ENCODE assay signal across 9 cellular contexts in genomic region chr1:58813361-58813760, GRCh38. TPM values are rescaled to one million over a fixed set of nuclear protein-coding genes. Genes with fewer than 3 reads are reported as not detected.
DNase-seq lines count a peak whose midpoint lies in the region; ATAC-seq lines count a peak whose summit lies in the region.
"Had no signal": no experiment of that assay in that cellular context is flagged by ENCODE, and none has a peak within 500 bp of the region (broad histone marks: within the 10 kb centered on the region; RNA-seq: fewer than 3 reads in every experiment).

No MANE protein-coding gene starts in this region.

- intact Hi-C loops in right cardiac atrium (cut with DNase I), result loop anchor here in 2 of 4 donors (5.0 to 10.0 kb wide), 3 partner anchors 71 to 171 kb away; no protein-coding TSS in a partner anchor
- intact Hi-C loops in Right ventricle myocardium superior (cut with DNase I), result no loop called here
- intact Hi-C loops in aorta (cut with DNase I), result loop anchor here in 1 of 2 donors (10.0 kb wide), 1 partner anchor 91 kb away; no protein-coding TSS in a partner anchor

- no peaks in the 10 kb centered on the region for H3K36me3 Mint-ChIP-seq in activated naive CD8-positive, alpha-beta T cell treated with anti-CD3 and anti-CD28 coated beads, Interleukin-2, amount 50 U/mL, for 24 hours (ENCODE audit: low read depth)
- H3K36me3 Mint-ChIP-seq in naive thymus-derived CD8-positive, alpha-beta T cell, result no peaks in the 10 kb centered on the region

- H3K9me3 ChIP-seq in right cardiac atrium (ENCODE audit: control insufficient read depth, low read length) (no peaks in the 10 kb centered on the region), aorta (ENCODE audit: control insufficient read depth, low read length) (no peaks in the 10 kb centered on the region)

- no peaks in the 10 kb centered on the region for H3K27me3 Mint-ChIP-seq in activated naive CD8-positive, alpha-beta T cell treated with anti-CD3 and anti-CD28 coated beads, Interleukin-2, amount 50 U/mL, for 24 hours
- no peaks in the 10 kb centered on the region for H3K27me3 Mint-ChIP-seq in naive thymus-derived CD8-positive, alpha-beta T cell

- peaks cover 51% of the 10 kb centered on the region for H3K4me1 Mint-ChIP-seq in activated naive CD8-positive, alpha-beta T cell treated with anti-CD3 and anti-CD28 coated beads, Interleukin-2, amount 50 U/mL, for 24 hours
- H3K4me1 Mint-ChIP-seq in naive thymus-derived CD8-positive, alpha-beta T cell, result peaks cover 22 to 65% (median 48%) of the 10 kb centered on the region in 4 donors

- H3K27me3 ChIP-seq in right cardiac atrium (ENCODE audit: control insufficient read depth, insufficient read depth) (no peaks in the 10 kb centered on the region), aorta (ENCODE audit: control insufficient read depth in 1 of 2, insufficient read depth in 2 of 2, low read length in 1 of 2) (no peaks in the 10 kb centered on the region)

- WGBS in right cardiac atrium, result 92% methylated on average over 1 of the region's 1 CpG
- 97 to 100% methylated on average over 1 of the region's 1 CpG for WGBS in aorta, 2 donors

- no peaks in the 10 kb centered on the region for H3K36me3 ChIP-seq in aorta (ENCODE audit: control insufficient read depth in 1 of 2, insufficient read depth in 2 of 2, low read length in 1 of 2)

- H3K4me3 Mint-ChIP-seq in activated naive CD8-positive, alpha-beta T cell treated with anti-CD3 and anti-CD28 coated beads, Interleukin-2, amount 50 U/mL, for 24 hours, result peak overlapping the region; percentile 20
- peak overlapping the region in 8 of 10 donors; percentile 14 to 85 (median 48) for H3K4me3 Mint-ChIP-seq in naive thymus-derived CD8-positive, alpha-beta T cell

- H3K4me1 ChIP-seq in right cardiac atrium (ENCODE audit: control insufficient read depth, insufficient read depth, low read length) (peaks cover 4% of the 10 kb centered on the region), aorta (ENCODE audit: control insufficient read depth in 1 of 2, insufficient read depth in 2 of 2, low read length in 2 of 2) (no peaks in the 10 kb centered on the region)

- H3K4me3 ChIP-seq in right cardiac atrium (ENCODE audit: low read length) (no peak overlapping the region), aorta (ENCODE audit: low read length in 2 of 2) (no peak overlapping the region)

- no peak for DNase-seq in right cardiac atrium
- DNase-seq in Right ventricle myocardium superior, result no peak
- no peak for DNase-seq in activated naive CD8-positive, alpha-beta T cell treated with anti-CD3 and anti-CD28 coated beads, Interleukin-2, amount 50 U/mL, for 24 hours
- DNase-seq in naive thymus-derived CD8-positive, alpha-beta T cell, result no peak
- no peak for DNase-seq in aorta
- DNase-seq in SHP77 treated with DMSO at 0.1 percent for 48 hours (lab: John Stamatoyannopoulos, UW), result no peak
- no peak for DNase-seq in EL
- DNase-seq in ACHN, result no peak
- DNase-seq: C1 segment of cervical spinal cord had no signal

- in situ Hi-C loops in ACHN (cut with HindIII; ENCODE audit: low pct_ligation_motif_present, low pct_unique_long_range_greater_than_20kb, low sequenced_read_pairs), result no loop called here

- H3K9me3 Mint-ChIP-seq in activated naive CD8-positive, alpha-beta T cell treated with anti-CD3 and anti-CD28 coated beads, Interleukin-2, amount 50 U/mL, for 24 hours, result no peaks in the 10 kb centered on the region
- no peaks in the 10 kb centered on the region for H3K9me3 Mint-ChIP-seq in naive thymus-derived CD8-positive, alpha-beta T cell

- H3K27ac ChIP-seq in right cardiac atrium (ENCODE audit: low read length), result peak overlapping the region; percentile 73
- H3K27ac ChIP-seq in aorta (ENCODE audit: low read depth in 1 of 2, low read length in 2 of 2), result peak overlapping the region; percentile 49 to 55

- H3K27ac Mint-ChIP-seq in activated naive CD8-positive, alpha-beta T cell treated with anti-CD3 and anti-CD28 coated beads, Interleukin-2, amount 50 U/mL, for 24 hours, result peak overlapping the region; percentile 65
- H3K27ac Mint-ChIP-seq in naive thymus-derived CD8-positive, alpha-beta T cell, result peak overlapping the region; percentile 25 to 93 (median 86)

- ATAC-seq in right cardiac atrium (no peak), Right ventricle myocardium superior (ENCODE audit: poor library complexity) (no peak), aorta (ENCODE audit: low FRiP score) (no peak)
- no peak for ATAC-seq in activated naive CD8-positive, alpha-beta T cell treated with anti-CD3 and anti-CD28 coated beads, Interleukin-2, amount 50 U/mL, for 24 hours
- no peak for ATAC-seq in naive thymus-derived CD8-positive, alpha-beta T cell

- POLR2A ChIA-PET in naive thymus-derived CD8-positive, alpha-beta T cell (lab: Charles Lee), result interaction anchor here (1.1 to 3.5 kb wide), 3 partner anchors 8 to 45 kb away, joined by 3 to 24 read pairs (median 3); partner anchors contain the start of gene JUN

RNA-seq across cellular contexts. Expression of gene JUN, which starts 29.5 kb away (rescaled TPM):
- total RNA-seq in right cardiac atrium, result 10 to 100 TPM; 41.1 to 69.8 (median 50.7) TPM
- 211 TPM for polyA plus RNA-seq in right cardiac atrium
- total RNA-seq in Right ventricle myocardium superior, result 54.8 TPM
- 10 to 100 TPM; 38.2 to 40.0 TPM for total RNA-seq in naive thymus-derived CD8-positive, alpha-beta T cell
- 10 to 100 TPM; 30.7 to 59.4 (median 32.0) TPM for polyA plus RNA-seq in naive thymus-derived CD8-positive, alpha-beta T cell
- total RNA-seq in aorta, result 100 to 1,000 TPM; 101 to 275 TPM
- 100 to 1,000 TPM in 1 of 2 donors, 10 to 100 TPM in 1; 31.3 to 114 TPM for polyA plus RNA-seq in aorta
